ENCODE assay signal across 20 cellular contexts in genomic region chr1:187641907-187642306, GRCh38.
DNase-seq lines count a peak whose midpoint lies in the region; ATAC-seq and TF ChIP-seq lines count a peak whose summit lies in the region.
"Had no signal": no experiment of that assay in that cellular context is flagged by ENCODE, and none has a peak within 500 bp of the region (broad histone marks: within the 10 kb centered on the region; RNA-seq: fewer than 3 reads in every experiment).

No MANE protein-coding gene starts in this region.

- CTCF ChIA-PET in WTC11 (lab: Charles Lee): no interaction called here
- CTCF ChIA-PET in activated CD8-positive, alpha-beta T cell treated with anti-CD3 and anti-CD28 coated beads for 36 hours (lab: Charles Lee): no interaction called here

- TF ChIP-seq CTCF in BE2C (IDR thresholded peaks at IDR 0.05; ENCODE audit: low read depth, low read length) (no peak), WTC11 (IDR thresholded peaks at IDR 0.05) (no peak), hepatocyte (IDR thresholded peaks at IDR 0.05; ENCODE audit: poor library complexity) (no peak), MM.1S (IDR thresholded peaks at IDR 0.05; ENCODE audit: low read length) (no peak)
- no peak for TF ChIP-seq CTCF in activated CD8-positive, alpha-beta T cell treated with anti-CD3 and anti-CD28 coated beads for 36 hours (IDR thresholded peaks at IDR 0.05)

- H3K79me2 ChIP-seq in hepatocyte (no peaks in the 10 kb centered on the region), MM.1S (ENCODE audit: low read length) (no peaks in the 10 kb centered on the region)

- no peaks in the 10 kb centered on the region for H3K27me3 ChIP-seq in BE2C
- H3K27me3 ChIP-seq in H7 (ENCODE audit: control insufficient read depth, insufficient read depth, low read length): no peaks in the 10 kb centered on the region
- H3K27me3 ChIP-seq in hepatocyte: no peaks in the 10 kb centered on the region
- no peaks in the 10 kb centered on the region for H3K27me3 ChIP-seq in MM.1S (replicated peaks; ENCODE audit: insufficient read depth, low read length)

- DNase-seq in BE2C: peak; percentile 60
- DNase-seq in H7: no peak
- DNase-seq in WTC11 (ENCODE audit: low spot score): no peak
- peak; percentile 11 for DNase-seq in hepatocyte (ENCODE audit: low spot score)
- DNase-seq in activated CD8-positive, alpha-beta T cell treated with anti-CD3 and anti-CD28 coated beads for 36 hours: no peak
- no peak for DNase-seq in MM.1S
- DNase-seq in activated CD4-positive, alpha-beta T cell treated with anti-CD3 and anti-CD28 coated beads, Interleukin-2, amount 10 ng/mL, durations not matched to agents 24 days and 14 days: no peak
- DNase-seq: DMS79, HFFc6, KBM-7, MV-4-11, NCI-H1694, NCI-H2081, NCI-H2171, NCI-H345, NCI-H524 treated with DMSO at 0.1 percent for 48 hours, SHP77 had no signal

- peaks cover 50% of the 10 kb centered on the region for H3K9me3 Mint-ChIP-seq in WTC11
- H3K9me3 Mint-ChIP-seq in activated CD8-positive, alpha-beta T cell treated with anti-CD3 and anti-CD28 coated beads for 36 hours: peaks cover 14% of the 10 kb centered on the region
- H3K9me3 Mint-ChIP-seq in activated CD4-positive, alpha-beta T cell treated with anti-CD3 and anti-CD28 coated beads, Interleukin-2, amount 10 ng/mL, durations not matched to agents 24 days and 14 days: no peaks in the 10 kb centered on the region
- H3K9me3 Mint-ChIP-seq: HFFc6 had no signal

- H3K4me1 ChIP-seq in BE2C: peaks cover 21% of the 10 kb centered on the region; the same call in 1 of the 2 replicates
- peaks cover 10% of the 10 kb centered on the region for H3K4me1 ChIP-seq in hepatocyte (ENCODE audit: insufficient read depth)
- H3K4me1 ChIP-seq in MM.1S (ENCODE audit: low read length): no peaks in the 10 kb centered on the region

- H3K36me3 Mint-ChIP-seq in WTC11: peaks cover 47% of the 10 kb centered on the region
- no peaks in the 10 kb centered on the region for H3K36me3 Mint-ChIP-seq in activated CD8-positive, alpha-beta T cell treated with anti-CD3 and anti-CD28 coated beads for 36 hours (ENCODE audit: low read depth)
- H3K36me3 Mint-ChIP-seq in activated CD4-positive, alpha-beta T cell treated with anti-CD3 and anti-CD28 coated beads, Interleukin-2, amount 10 ng/mL, durations not matched to agents 24 days and 14 days (ENCODE audit: low read depth): no peaks in the 10 kb centered on the region

- no peaks in the 10 kb centered on the region for H3F3A ChIP-seq in MM.1S (ENCODE audit: insufficient read depth, low read length)

- no peak overlapping the region for H3K27ac Mint-ChIP-seq in WTC11
- H3K27ac Mint-ChIP-seq in activated CD8-positive, alpha-beta T cell treated with anti-CD3 and anti-CD28 coated beads for 36 hours: no peak overlapping the region
- H3K27ac Mint-ChIP-seq in activated CD4-positive, alpha-beta T cell treated with anti-CD3 and anti-CD28 coated beads, Interleukin-2, amount 10 ng/mL, durations not matched to agents 24 days and 14 days: no peak overlapping the region
- H3K27ac Mint-ChIP-seq: B cell, HFFc6 had no signal

- H3K9me3 ChIP-seq in BE2C: no peaks in the 10 kb centered on the region
- no peaks in the 10 kb centered on the region for H3K9me3 ChIP-seq in hepatocyte (ENCODE audit: low read depth)
- no peaks in the 10 kb centered on the region for H3K9me3 ChIP-seq in MM.1S (replicated peaks; ENCODE audit: insufficient read depth, low read length)

- H3K27me3 Mint-ChIP-seq in WTC11 (ENCODE audit: low read depth): no peaks in the 10 kb centered on the region
- no peaks in the 10 kb centered on the region for H3K27me3 Mint-ChIP-seq in activated CD8-positive, alpha-beta T cell treated with anti-CD3 and anti-CD28 coated beads for 36 hours
- no peaks in the 10 kb centered on the region for H3K27me3 Mint-ChIP-seq in activated CD4-positive, alpha-beta T cell treated with anti-CD3 and anti-CD28 coated beads, Interleukin-2, amount 10 ng/mL, durations not matched to agents 24 days and 14 days
- H3K27me3 Mint-ChIP-seq: B cell had no signal

- intact Hi-C loops in activated CD8-positive, alpha-beta T cell treated with anti-CD3 and anti-CD28 coated beads for 36 hours (cut with micrococcal nuclease): no loop called here
- intact Hi-C loops in activated CD4-positive, alpha-beta T cell treated with anti-CD3 and anti-CD28 coated beads, Interleukin-2, amount 10 ng/mL, durations not matched to agents 24 days and 14 days (cut with micrococcal nuclease): no loop called here

- no peaks in the 10 kb centered on the region for H4K20me1 ChIP-seq in hepatocyte (ENCODE audit: insufficient read depth, poor library complexity, severe bottlenecking)
- H4K20me1 ChIP-seq in MM.1S (ENCODE audit: insufficient read depth, low read length): no peaks in the 10 kb centered on the region

- H3K36me3 ChIP-seq in BE2C (peaks cover 28% of the 10 kb centered on the region), H7 (replicated peaks; ENCODE audit: control insufficient read depth, insufficient read depth, low read length) (no peaks in the 10 kb centered on the region; the same call in 1 of the 2 replicates), hepatocyte (replicated peaks; ENCODE audit: insufficient read depth, low read depth) (no peaks in the 10 kb centered on the region), MM.1S (replicated peaks; ENCODE audit: insufficient read depth, low read length) (no peaks in the 10 kb centered on the region)

- peaks cover 29% of the 10 kb centered on the region for H3K4me1 Mint-ChIP-seq in WTC11
- H3K4me1 Mint-ChIP-seq in activated CD8-positive, alpha-beta T cell treated with anti-CD3 and anti-CD28 coated beads for 36 hours (ENCODE audit: low read depth): no peaks in the 10 kb centered on the region
- no peaks in the 10 kb centered on the region for H3K4me1 Mint-ChIP-seq in activated CD4-positive, alpha-beta T cell treated with anti-CD3 and anti-CD28 coated beads, Interleukin-2, amount 10 ng/mL, durations not matched to agents 24 days and 14 days
- H3K4me1 Mint-ChIP-seq: B cell had no signal

- H3K4me2 ChIP-seq in hepatocyte (peak overlapping the region; percentile 61), MM.1S (ENCODE audit: low read depth, low read length) (no peak overlapping the region)

- POLR2A ChIA-PET in WTC11 (lab: Charles Lee): no interaction called here
- POLR2A ChIA-PET in activated CD8-positive, alpha-beta T cell treated with anti-CD3 and anti-CD28 coated beads for 36 hours (lab: Charles Lee): no interaction called here

- no peak overlapping the region for H3K9ac ChIP-seq in MM.1S (ENCODE audit: low read length)

- no peak overlapping the region for H3K4me3 Mint-ChIP-seq in WTC11
- no peak overlapping the region for H3K4me3 Mint-ChIP-seq in activated CD8-positive, alpha-beta T cell treated with anti-CD3 and anti-CD28 coated beads for 36 hours
- H3K4me3 Mint-ChIP-seq in activated CD4-positive, alpha-beta T cell treated with anti-CD3 and anti-CD28 coated beads, Interleukin-2, amount 10 ng/mL, durations not matched to agents 24 days and 14 days: no peak overlapping the region
- H3K4me3 Mint-ChIP-seq: B cell, HFFc6 had no signal

- H2AFZ ChIP-seq in hepatocyte: peak overlapping the region; percentile 41
- no peak overlapping the region for H2AFZ ChIP-seq in MM.1S (ENCODE audit: low read length)

- H3K4me3 ChIP-seq in BE2C (ENCODE audit: low read depth, low read length) (peak overlapping the region; percentile 82), H7 (ENCODE audit: insufficient read depth, low read depth, low read length) (peak overlapping the region; percentile 42; the same call in 1 of the 2 replicates), hepatocyte (no peak overlapping the region), MM.1S (ENCODE audit: low read length) (no peak overlapping the region)
- H3K4me3 ChIP-seq: SK-N-MC had no signal

- no peaks in the 10 kb centered on the region for H3K9me2 ChIP-seq in hepatocyte (replicated peaks; ENCODE audit: insufficient read depth)
- no peaks in the 10 kb centered on the region for H3K9me2 ChIP-seq in MM.1S (replicated peaks; ENCODE audit: insufficient read depth, low read length)

- H3K27ac ChIP-seq in hepatocyte (peak overlapping the region; percentile 82), MM.1S (ENCODE audit: low read length) (no peak overlapping the region)
- H3K27ac ChIP-seq: SK-N-MC had no signal

- 70% methylated on average over 2 of the region's 2 CpGs for WGBS in hepatocyte (ENCODE audit: low lambda C conversion rate, missing lambda C conversion rate)

- ATAC-seq in WTC11: 0 out of 2 replicates have a peak, but pooled peaks have one; percentile 14
- no peak for ATAC-seq in activated CD8-positive, alpha-beta T cell treated with anti-CD3 and anti-CD28 coated beads for 36 hours
- no peak for ATAC-seq in GM21619 (IDR thresholded peaks at IDR 0.05; ENCODE audit: unreplicated experiment)

TF ChIP-seq in WTC11, 78 proteins besides CTCF, POLR2A, EP300 and RAD21 (continues in another document):
- TF ChIP-seq ZNF281 (CRISPR knock-in tag; IDR thresholded peaks at IDR 0.05) (no peak), CBFB (CRISPR knock-in tag; IDR thresholded peaks at IDR 0.05; ENCODE audit: low read depth) (no peak), TEAD1 (CRISPR knock-in tag; IDR thresholded peaks at IDR 0.05) (no peak), JAZF1 (CRISPR knock-in tag; IDR thresholded peaks at IDR 0.05) (no peak)

Comparison
In these comparisons a context has a peak if more than half of its experiments do, and no peak if none do; other contexts are left out.
1. DNase-seq: peak in BE2C (single experiment) and hepatocyte (single experiment); none in H7 (single experiment), WTC11 (single experiment), activated CD8-positive, alpha-beta T cell treated with anti-CD3 and anti-CD28 coated beads for 36 hours (single experiment), MM.1S (single experiment) and activated CD4-positive, alpha-beta T cell treated with anti-CD3 and anti-CD28 coated beads, Interleukin-2, amount 10 ng/mL, durations not matched to agents 24 days and 14 days (single experiment).
2. H3K4me3 ChIP-seq: peak in BE2C (single experiment) and H7 (single experiment); none in hepatocyte (single experiment) and MM.1S (single experiment).